ENCODE assay signal across 1 cellular context in genomic region chr12:51270067-51270846, GRCh38.
A peak's percentile ranks its signal among the peaks of the same experiment; 100 is the strongest.
TF ChIP-seq lines count a peak whose summit lies in the region.

TSS of gene SMAGP (minus strand) at chr12:51270415. CDS start at chr12:51269278, 1,137 bp downstream.

TF ChIP-seq in HepG2, 621 proteins besides CTCF, POLR2A, EP300 and RAD21 (continued from another document and continues in another):
- TF ChIP-seq ZNF687 (CRISPR knock-in tag; IDR thresholded peaks at IDR 0.05) (peak; percentile 80), RBFOX2 (IDR thresholded peaks at IDR 0.05; ENCODE audit: low read depth, low read length) (peak; percentile 74), ZSCAN12 (CRISPR knock-in tag; IDR thresholded peaks at IDR 0.05) (no peak), ZNF570 (CRISPR knock-in tag; IDR thresholded peaks at IDR 0.05; ENCODE audit: borderline replicate concordance) (no peak), SNAPC4 (CRISPR knock-in tag; IDR thresholded peaks at IDR 0.05) (no peak), MED8 (CRISPR knock-in tag; IDR thresholded peaks at IDR 0.05; ENCODE audit: insufficient replicate concordance) (peak; percentile 17), ZNF615 (CRISPR knock-in tag; IDR thresholded peaks at IDR 0.05; ENCODE audit: borderline replicate concordance) (no peak), ZNF460 (CRISPR knock-in tag; IDR thresholded peaks at IDR 0.05; ENCODE audit: borderline replicate concordance) (no peak), RNF219 (CRISPR knock-in tag; IDR thresholded peaks at IDR 0.05) (no peak), MIER3 (CRISPR knock-in tag; IDR thresholded peaks at IDR 0.05; ENCODE audit: borderline replicate concordance) (no peak), ZC3H13 (CRISPR knock-in tag; IDR thresholded peaks at IDR 0.05) (no peak), MED1 (CRISPR knock-in tag; IDR thresholded peaks at IDR 0.05) (peak; percentile 14; the same call in 1 of the 2 replicates), ZNF362 (CRISPR knock-in tag; IDR thresholded peaks at IDR 0.05; ENCODE audit: borderline replicate concordance) (no peak), LRRFIP1 (CRISPR knock-in tag; conservative IDR thresholded peaks at IDR 0.05) (no peak), POLR2AphosphoS2 (IDR thresholded peaks at IDR 0.05; ENCODE audit: low read depth, low read length) (no peak), ZNF12 (CRISPR knock-in tag; IDR thresholded peaks at IDR 0.05) (0 out of 2 replicates have a peak, but pooled peaks have one; percentile 31), ZNF746 (CRISPR knock-in tag; IDR thresholded peaks at IDR 0.05) (no peak), PHF8 (CRISPR knock-in tag; IDR thresholded peaks at IDR 0.05) (peak; percentile 69), CENPX (CRISPR knock-in tag; IDR thresholded peaks at IDR 0.05) (no peak), TEAD3 (CRISPR knock-in tag; optimal IDR thresholded peaks at IDR 0.05; ENCODE audit: borderline replicate concordance) (no peak), IKZF4 (CRISPR knock-in tag; IDR thresholded peaks at IDR 0.05; ENCODE audit: borderline replicate concordance, low read depth, not compliant biosample characterization) (no peak), THAP11 (CRISPR knock-in tag; IDR thresholded peaks at IDR 0.05) (no peak), ZMYM2 (CRISPR knock-in tag; IDR thresholded peaks at IDR 0.05) (peak; percentile 50; the same call in 1 of the 2 replicates), ZNF605 (CRISPR knock-in tag; IDR thresholded peaks at IDR 0.05) (no peak), AGO2 (optimal IDR thresholded peaks at IDR 0.05; ENCODE audit: low read depth, low read length) (no peak), MEIS2 (CRISPR knock-in tag; IDR thresholded peaks at IDR 0.05) (no peak), AKNA (CRISPR knock-in tag; IDR thresholded peaks at IDR 0.05; ENCODE audit: borderline replicate concordance) (no peak), ZNF343 (CRISPR knock-in tag; IDR thresholded peaks at IDR 0.05) (no peak), DBP (CRISPR knock-in tag; IDR thresholded peaks at IDR 0.05; ENCODE audit: not compliant biosample characterization) (no peak), KLF6 (CRISPR knock-in tag; IDR thresholded peaks at IDR 0.05) (no peak), ZNF777 (CRISPR knock-in tag; IDR thresholded peaks at IDR 0.05) (peak; percentile 93), UBTF (CRISPR knock-in tag; IDR thresholded peaks at IDR 0.05) (peak; percentile 84; the same call in 1 of the 2 replicates), SOX6 (IDR thresholded peaks at IDR 0.05) (no peak), SOX6 (CRISPR knock-in tag; IDR thresholded peaks at IDR 0.05) (no peak)
